ENCODE assay signal across 8 cellular contexts in the genomic region with DNA sequence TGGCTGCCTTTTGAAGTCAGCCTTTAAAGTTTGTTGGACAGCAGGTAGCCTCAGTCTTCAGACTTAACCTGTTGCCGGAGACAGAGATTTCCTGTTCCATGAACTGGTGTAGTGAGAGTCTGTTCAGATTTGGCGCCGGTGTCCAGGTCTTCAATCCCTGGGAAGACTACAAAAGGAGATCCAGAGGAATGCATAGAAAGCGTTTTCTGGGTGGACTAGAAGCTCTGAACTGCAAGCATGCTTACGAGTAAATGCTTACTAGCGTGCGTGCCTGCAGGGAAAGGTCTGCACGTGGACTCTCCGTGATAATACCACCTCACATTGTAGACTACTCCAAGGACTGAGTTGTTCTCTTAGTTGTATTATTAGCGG. TPM values are rescaled to one million over a fixed set of nuclear protein-coding genes. Genes with fewer than 3 reads are reported as not detected.
DNase-seq lines count a peak whose midpoint lies in the region; ATAC-seq and TF ChIP-seq lines count a peak whose summit lies in the region.

No MANE protein-coding gene starts in this region.

- DNase-seq in DND-41 (no peak), LoVo (ENCODE audit: low spot score) (peak; percentile 5), brain microvascular endothelial cell (peak; percentile 35), lung microvascular endothelial cell (ENCODE audit: low read depth in 2 of 2) (peak; percentile 47 to 51), AML-193 (lab: John Stamatoyannopoulos, UW) (no peak), GM20000 (ENCODE audit: low spot score) (no peak)
- no peak for DNase-seq in stimulated activated naive CD4-positive, alpha-beta T cell (lab: John Stamatoyannopoulos, UW)

- H3K36me3 ChIP-seq in DND-41 (ENCODE audit: insufficient read depth, low read length) (peaks cover 16% of the 10 kb centered on the region), brain microvascular endothelial cell (replicated peaks) (peaks cover 3% of the 10 kb centered on the region)

- in situ Hi-C loops in brain microvascular endothelial cell (cut with HindIII; ENCODE audit: low pct_ligation_motif_present, low sequenced_read_pairs), result no loop called here

- H3K4me1 ChIP-seq in DND-41 (ENCODE audit: insufficient read depth, low read length), result peaks cover 42% of the 10 kb centered on the region

- peak overlapping the region; percentile 99 for H3K4me2 ChIP-seq in DND-41 (ENCODE audit: insufficient read depth, low read length)

- H3K27ac ChIP-seq in DND-41 (ENCODE audit: low read length), result peak overlapping the region; percentile 79
- H3K27ac ChIP-seq in brain microvascular endothelial cell, result peak overlapping the region; percentile 53

- H2AFZ ChIP-seq in DND-41 (ENCODE audit: low read depth, low read length), result peak overlapping the region; percentile 99; the same call in 1 of the 2 replicates

- H3K4me3 ChIP-seq in DND-41 (ENCODE audit: low read depth in 1 of 2, low read length in 2 of 2) (peak overlapping the region; percentile 98 to 99), brain microvascular endothelial cell (ENCODE audit: low read depth, low read length) (peak overlapping the region; percentile 81)

- no peaks in the 10 kb centered on the region for H3K27me3 ChIP-seq in DND-41 (ENCODE audit: insufficient read depth, low read length, poor library complexity)
- H3K27me3 ChIP-seq in brain microvascular endothelial cell (replicated peaks), result no peaks in the 10 kb centered on the region

- peaks cover 63% of the 10 kb centered on the region for H3K79me2 ChIP-seq in DND-41 (ENCODE audit: insufficient read depth, low read length)

- TF ChIP-seq CTCF in DND-41 (IDR thresholded peaks at IDR 0.05; ENCODE audit: borderline replicate concordance, extremely low read depth, low read length, poor library complexity, severe bottlenecking) (no peak), brain microvascular endothelial cell (IDR thresholded peaks at IDR 0.05; ENCODE audit: low read depth, low read length, missing control alignments) (no peak), GM20000 (IDR thresholded peaks at IDR 0.05; ENCODE audit: extremely low read depth, missing control alignments) (no peak)

- ATAC-seq in DND-41 (ENCODE audit: insufficient read depth, low read depth), result 0 out of 3 replicates have a peak, but pooled peaks have one; percentile 4
- ATAC-seq in HG02571 (IDR thresholded peaks at IDR 0.05; ENCODE audit: unreplicated experiment), result no peak

- peak overlapping the region; percentile 90 for H3K9ac ChIP-seq in DND-41 (ENCODE audit: low read depth, low read length)

- H3K9me3 ChIP-seq in DND-41 (ENCODE audit: insufficient read depth, low read length, severe bottlenecking), result no peaks in the 10 kb centered on the region

- H4K20me1 ChIP-seq in DND-41 (ENCODE audit: insufficient read depth, low read length), result peaks cover 45% of the 10 kb centered on the region

RNA-seq across cellular contexts. Expression of a gene that starts 0.9 kb away (rescaled TPM):
- 47.2 and 53.8 TPM in 2 replicates for total RNA-seq in lung microvascular endothelial cell

RNA-seq across cellular contexts. Expression of a gene that starts 26.4 kb away (rescaled TPM):
- 0.22 and 0.40 TPM in 2 replicates for total RNA-seq in lung microvascular endothelial cell

Comparison
In these comparisons a context has a peak if more than half of its experiments do, and no peak if none do; other contexts are left out.
1. DNase-seq: peak in LoVo (single experiment), brain microvascular endothelial cell (single experiment) and lung microvascular endothelial cell (2 of 2); none in DND-41 (single experiment), stimulated activated naive CD4-positive, alpha-beta T cell (0 of 6), AML-193 (0 of 2) and GM20000 (single experiment).